In genomic region chr5:168708301-168708695, GRCh38 we compare ENCODE assay signal across 20 cellular contexts.
"Had no signal": no experiment of that assay in that cellular context is flagged by ENCODE, and none has a peak within 500 bp of the region (broad histone marks: within the 10 kb centered on the region; RNA-seq: fewer than 3 reads in every experiment).

No MANE protein-coding gene starts in this region.

- H3K36me3 Mint-ChIP-seq: naive thymus-derived CD4-positive, alpha-beta T cell; stimulated activated naive B cell treated with anti-CD40 and anti-IgM and Interleukin-4, amounts not matched to agents 10 μg/mL and 1 μg/mL and 100 μg/mL, for 72 hours had no signal

- H3K27me3 Mint-ChIP-seq: stimulated activated naive B cell treated with anti-CD40 and anti-IgM and Interleukin-4, amounts not matched to agents 10 μg/mL and 1 μg/mL and 100 μg/mL, for 72 hours; stimulated activated naive CD8-positive, alpha-beta T cell treated with anti-CD3 and anti-CD28 coated beads, Interleukin-15, amount 100 ng/mL, for 72 hours had no signal

- H3K4me2 ChIP-seq: hepatocyte had no signal

- H2AFZ ChIP-seq: hepatocyte had no signal

- H3K4me1 ChIP-seq: colonic mucosa, esophagus muscularis mucosa, pancreas, psoas muscle, testis had no signal

- H3K27me3 ChIP-seq: colonic mucosa, esophagus muscularis mucosa, gastrocnemius medialis, hepatocyte, pancreas, testis, tibial nerve had no signal

- H3K27ac Mint-ChIP-seq: naive thymus-derived CD4-positive, alpha-beta T cell; nephron progenitor cell; stimulated activated naive B cell treated with anti-CD40 and anti-IgM and Interleukin-4, amounts not matched to agents 10 μg/mL and 1 μg/mL and 100 μg/mL, for 72 hours had no signal

- H3K36me3 ChIP-seq: colonic mucosa, gastrocnemius medialis, pancreas, tibial nerve had no signal

- H3K27ac ChIP-seq: colonic mucosa, epithelial cell of prostate, esophagus muscularis mucosa, gastrocnemius medialis, hepatocyte, pancreas, psoas muscle, testis, tibial nerve had no signal

- H3K4me3 ChIP-seq: colonic mucosa, esophagus muscularis mucosa, gastrocnemius medialis, hepatocyte, pancreas, psoas muscle, testis, tibial nerve had no signal

- ATAC-seq: gastrocnemius medialis; naive thymus-derived CD4-positive, alpha-beta T cell; pancreas; psoas muscle; sciatic nerve; stimulated activated naive B cell treated with anti-CD40 and anti-IgM and Interleukin-4, amounts not matched to agents 10 μg/mL and 1 μg/mL and 100 μg/mL, for 72 hours; stimulated activated naive CD8-positive, alpha-beta T cell treated with anti-CD3 and anti-CD28 coated beads, Interleukin-15, amount 100 ng/mL, for 72 hours had no signal

- H3K4me1 Mint-ChIP-seq: naive thymus-derived CD4-positive, alpha-beta T cell; stimulated activated naive B cell treated with anti-CD40 and anti-IgM and Interleukin-4, amounts not matched to agents 10 μg/mL and 1 μg/mL and 100 μg/mL, for 72 hours; stimulated activated naive CD8-positive, alpha-beta T cell treated with anti-CD3 and anti-CD28 coated beads, Interleukin-15, amount 100 ng/mL, for 72 hours had no signal

- DNase-seq: colonic mucosa; effector memory CD4-positive, alpha-beta T cell; gastrocnemius medialis; glutamatergic neuron; mammary epithelial cell; naive thymus-derived CD4-positive, alpha-beta T cell; nephron progenitor cell; nucleus accumbens; pancreas; psoas muscle; stimulated activated CD4-positive, alpha-beta T cell treated with anti-CD3 and anti-CD28 coated beads, Interleukin-2, amount 100 ng/mL, for 24 hours; stimulated activated CD4-positive, alpha-beta T cell treated with anti-CD3 and anti-CD28 coated beads, Interleukin-4, amount 100 ng/mL, for 4 hours; stimulated activated naive B cell treated with anti-CD40 and anti-IgM and Interleukin-4, amounts not matched to agents 10 μg/mL and 1 μg/mL and 100 μg/mL, for 72 hours; stimulated activated naive CD8-positive, alpha-beta T cell treated with anti-CD3 and anti-CD28 coated beads, Interleukin-15, amount 100 ng/mL, for 72 hours; testis had no signal

- H3K9me3 Mint-ChIP-seq: naive thymus-derived CD4-positive, alpha-beta T cell; nephron progenitor cell; stimulated activated naive B cell treated with anti-CD40 and anti-IgM and Interleukin-4, amounts not matched to agents 10 μg/mL and 1 μg/mL and 100 μg/mL, for 72 hours; stimulated activated naive CD8-positive, alpha-beta T cell treated with anti-CD3 and anti-CD28 coated beads, Interleukin-15, amount 100 ng/mL, for 72 hours had no signal

- H3K9me3 ChIP-seq: colonic mucosa, esophagus muscularis mucosa, gastrocnemius medialis, pancreas, psoas muscle, testis, tibial nerve had no signal

- H3K4me3 Mint-ChIP-seq: naive thymus-derived CD4-positive, alpha-beta T cell; nephron progenitor cell; stimulated activated naive B cell treated with anti-CD40 and anti-IgM and Interleukin-4, amounts not matched to agents 10 μg/mL and 1 μg/mL and 100 μg/mL, for 72 hours; stimulated activated naive CD8-positive, alpha-beta T cell treated with anti-CD3 and anti-CD28 coated beads, Interleukin-15, amount 100 ng/mL, for 72 hours had no signal
